ENCODE assay signal across 1 cellular context in the genomic region with DNA sequence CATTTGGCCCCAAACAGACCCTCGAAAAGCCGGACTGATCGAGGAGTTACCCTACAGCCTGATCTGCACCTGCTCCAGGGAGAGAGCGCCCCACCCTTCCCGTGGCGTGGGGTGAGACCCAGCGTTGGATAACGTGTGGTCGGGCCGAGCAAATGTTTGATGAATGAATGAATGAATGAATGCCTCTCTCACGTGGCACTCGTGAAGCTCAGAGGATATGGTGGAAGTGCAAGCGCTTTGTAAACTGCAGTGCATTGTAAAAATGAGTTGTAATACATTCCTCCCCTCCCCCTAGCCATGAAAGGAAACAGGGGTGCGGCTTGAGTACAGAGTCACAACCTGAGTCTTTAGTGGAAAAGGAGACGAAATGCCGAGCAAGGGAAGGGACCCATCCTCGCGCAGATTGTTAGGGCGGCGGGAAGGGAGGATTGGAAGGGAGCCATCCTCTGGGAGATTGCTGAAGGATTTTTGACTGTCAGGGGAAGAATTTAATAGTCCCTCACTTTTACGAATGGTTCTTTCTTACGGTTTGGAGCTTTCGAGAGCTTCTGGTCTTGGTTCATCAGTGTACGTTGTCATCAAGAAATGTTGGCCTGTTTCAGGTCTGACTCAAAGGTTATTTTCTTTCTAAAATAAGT.
TF ChIP-seq lines count a peak whose summit lies in the region.

No MANE protein-coding gene starts in this region.

TF ChIP-seq in H1, 55 proteins besides CTCF, POLR2A, EP300 and RAD21 (continued from another document):
- TF ChIP-seq, protein P1, sequence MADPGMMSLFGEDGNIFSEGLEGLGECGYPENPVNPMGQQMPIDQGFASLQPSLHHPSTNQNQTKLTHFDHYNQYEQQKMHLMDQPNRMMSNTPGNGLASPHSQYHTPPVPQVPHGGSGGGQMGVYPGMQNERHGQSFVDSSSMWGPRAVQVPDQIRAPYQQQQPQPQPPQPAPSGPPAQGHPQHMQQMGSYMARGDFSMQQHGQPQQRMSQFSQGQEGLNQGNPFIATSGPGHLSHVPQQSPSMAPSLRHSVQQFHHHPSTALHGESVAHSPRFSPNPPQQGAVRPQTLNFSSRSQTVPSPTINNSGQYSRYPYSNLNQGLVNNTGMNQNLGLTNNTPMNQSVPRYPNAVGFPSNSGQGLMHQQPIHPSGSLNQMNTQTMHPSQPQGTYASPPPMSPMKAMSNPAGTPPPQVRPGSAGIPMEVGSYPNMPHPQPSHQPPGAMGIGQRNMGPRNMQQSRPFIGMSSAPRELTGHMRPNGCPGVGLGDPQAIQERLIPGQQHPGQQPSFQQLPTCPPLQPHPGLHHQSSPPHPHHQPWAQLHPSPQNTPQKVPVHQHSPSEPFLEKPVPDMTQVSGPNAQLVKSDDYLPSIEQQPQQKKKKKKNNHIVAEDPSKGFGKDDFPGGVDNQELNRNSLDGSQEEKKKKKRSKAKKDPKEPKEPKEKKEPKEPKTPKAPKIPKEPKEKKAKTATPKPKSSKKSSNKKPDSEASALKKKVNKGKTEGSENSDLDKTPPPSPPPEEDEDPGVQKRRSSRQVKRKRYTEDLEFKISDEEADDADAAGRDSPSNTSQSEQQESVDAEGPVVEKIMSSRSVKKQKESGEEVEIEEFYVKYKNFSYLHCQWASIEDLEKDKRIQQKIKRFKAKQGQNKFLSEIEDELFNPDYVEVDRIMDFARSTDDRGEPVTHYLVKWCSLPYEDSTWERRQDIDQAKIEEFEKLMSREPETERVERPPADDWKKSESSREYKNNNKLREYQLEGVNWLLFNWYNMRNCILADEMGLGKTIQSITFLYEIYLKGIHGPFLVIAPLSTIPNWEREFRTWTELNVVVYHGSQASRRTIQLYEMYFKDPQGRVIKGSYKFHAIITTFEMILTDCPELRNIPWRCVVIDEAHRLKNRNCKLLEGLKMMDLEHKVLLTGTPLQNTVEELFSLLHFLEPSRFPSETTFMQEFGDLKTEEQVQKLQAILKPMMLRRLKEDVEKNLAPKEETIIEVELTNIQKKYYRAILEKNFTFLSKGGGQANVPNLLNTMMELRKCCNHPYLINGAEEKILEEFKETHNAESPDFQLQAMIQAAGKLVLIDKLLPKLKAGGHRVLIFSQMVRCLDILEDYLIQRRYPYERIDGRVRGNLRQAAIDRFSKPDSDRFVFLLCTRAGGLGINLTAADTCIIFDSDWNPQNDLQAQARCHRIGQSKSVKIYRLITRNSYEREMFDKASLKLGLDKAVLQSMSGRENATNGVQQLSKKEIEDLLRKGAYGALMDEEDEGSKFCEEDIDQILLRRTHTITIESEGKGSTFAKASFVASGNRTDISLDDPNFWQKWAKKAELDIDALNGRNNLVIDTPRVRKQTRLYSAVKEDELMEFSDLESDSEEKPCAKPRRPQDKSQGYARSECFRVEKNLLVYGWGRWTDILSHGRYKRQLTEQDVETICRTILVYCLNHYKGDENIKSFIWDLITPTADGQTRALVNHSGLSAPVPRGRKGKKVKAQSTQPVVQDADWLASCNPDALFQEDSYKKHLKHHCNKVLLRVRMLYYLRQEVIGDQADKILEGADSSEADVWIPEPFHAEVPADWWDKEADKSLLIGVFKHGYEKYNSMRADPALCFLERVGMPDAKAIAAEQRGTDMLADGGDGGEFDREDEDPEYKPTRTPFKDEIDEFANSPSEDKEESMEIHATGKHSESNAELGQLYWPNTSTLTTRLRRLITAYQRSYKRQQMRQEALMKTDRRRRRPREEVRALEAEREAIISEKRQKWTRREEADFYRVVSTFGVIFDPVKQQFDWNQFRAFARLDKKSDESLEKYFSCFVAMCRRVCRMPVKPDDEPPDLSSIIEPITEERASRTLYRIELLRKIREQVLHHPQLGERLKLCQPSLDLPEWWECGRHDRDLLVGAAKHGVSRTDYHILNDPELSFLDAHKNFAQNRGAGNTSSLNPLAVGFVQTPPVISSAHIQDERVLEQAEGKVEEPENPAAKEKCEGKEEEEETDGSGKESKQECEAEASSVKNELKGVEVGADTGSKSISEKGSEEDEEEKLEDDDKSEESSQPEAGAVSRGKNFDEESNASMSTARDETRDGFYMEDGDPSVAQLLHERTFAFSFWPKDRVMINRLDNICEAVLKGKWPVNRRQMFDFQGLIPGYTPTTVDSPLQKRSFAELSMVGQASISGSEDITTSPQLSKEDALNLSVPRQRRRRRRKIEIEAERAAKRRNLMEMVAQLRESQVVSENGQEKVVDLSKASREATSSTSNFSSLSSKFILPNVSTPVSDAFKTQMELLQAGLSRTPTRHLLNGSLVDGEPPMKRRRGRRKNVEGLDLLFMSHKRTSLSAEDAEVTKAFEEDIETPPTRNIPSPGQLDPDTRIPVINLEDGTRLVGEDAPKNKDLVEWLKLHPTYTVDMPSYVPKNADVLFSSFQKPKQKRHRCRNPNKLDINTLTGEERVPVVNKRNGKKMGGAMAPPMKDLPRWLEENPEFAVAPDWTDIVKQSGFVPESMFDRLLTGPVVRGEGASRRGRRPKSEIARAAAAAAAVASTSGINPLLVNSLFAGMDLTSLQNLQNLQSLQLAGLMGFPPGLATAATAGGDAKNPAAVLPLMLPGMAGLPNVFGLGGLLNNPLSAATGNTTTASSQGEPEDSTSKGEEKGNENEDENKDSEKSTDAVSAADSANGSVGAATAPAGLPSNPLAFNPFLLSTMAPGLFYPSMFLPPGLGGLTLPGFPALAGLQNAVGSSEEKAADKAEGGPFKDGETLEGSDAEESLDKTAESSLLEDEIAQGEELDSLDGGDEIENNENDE (IDR thresholded peaks at IDR 0.05; ENCODE audit: insufficient replicate concordance, low read length): no peak
- no peak for TF ChIP-seq CEBPB (IDR thresholded peaks at IDR 0.05; ENCODE audit: low read depth, low read length)
- no peak for TF ChIP-seq TCF12 (IDR thresholded peaks at IDR 0.05; ENCODE audit: low read depth, low read length)
- 0 out of 2 replicates have a peak, but pooled peaks have one; percentile 28 for TF ChIP-seq PHF8 (conservative IDR thresholded peaks at IDR 0.05; ENCODE audit: low read depth, low read length)
- no peak for TF ChIP-seq FOSL1 (IDR thresholded peaks at IDR 0.05; ENCODE audit: insufficient read depth, low read depth, low read length)
- TF ChIP-seq, protein P2, sequence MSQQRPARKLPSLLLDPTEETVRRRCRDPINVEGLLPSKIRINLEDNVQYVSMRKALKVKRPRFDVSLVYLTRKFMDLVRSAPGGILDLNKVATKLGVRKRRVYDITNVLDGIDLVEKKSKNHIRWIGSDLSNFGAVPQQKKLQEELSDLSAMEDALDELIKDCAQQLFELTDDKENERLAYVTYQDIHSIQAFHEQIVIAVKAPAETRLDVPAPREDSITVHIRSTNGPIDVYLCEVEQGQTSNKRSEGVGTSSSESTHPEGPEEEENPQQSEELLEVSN (IDR thresholded peaks at IDR 0.05): 0 out of 2 replicates have a peak, but pooled peaks have one; percentile 33
- no peak for TF ChIP-seq GABPA (IDR thresholded peaks at IDR 0.05; ENCODE audit: borderline replicate concordance, insufficient read depth, low read length)
- peak in 1 of 2 experiments; percentile 30; a peak in 2 of 4 replicates for TF ChIP-seq SIN3A (conservative IDR thresholded peaks at IDR 0.05 in 1 of 2, IDR thresholded peaks at IDR 0.05 in 1 of 2; ENCODE audit: low read depth in 1 of 2, low read length in 2 of 2)
- TF ChIP-seq SAP30 (IDR thresholded peaks at IDR 0.05; ENCODE audit: insufficient read depth, insufficient replicate concordance, low read length): peak; percentile 8
